ENCODE assay signal across 7 cellular contexts in the genomic region with DNA sequence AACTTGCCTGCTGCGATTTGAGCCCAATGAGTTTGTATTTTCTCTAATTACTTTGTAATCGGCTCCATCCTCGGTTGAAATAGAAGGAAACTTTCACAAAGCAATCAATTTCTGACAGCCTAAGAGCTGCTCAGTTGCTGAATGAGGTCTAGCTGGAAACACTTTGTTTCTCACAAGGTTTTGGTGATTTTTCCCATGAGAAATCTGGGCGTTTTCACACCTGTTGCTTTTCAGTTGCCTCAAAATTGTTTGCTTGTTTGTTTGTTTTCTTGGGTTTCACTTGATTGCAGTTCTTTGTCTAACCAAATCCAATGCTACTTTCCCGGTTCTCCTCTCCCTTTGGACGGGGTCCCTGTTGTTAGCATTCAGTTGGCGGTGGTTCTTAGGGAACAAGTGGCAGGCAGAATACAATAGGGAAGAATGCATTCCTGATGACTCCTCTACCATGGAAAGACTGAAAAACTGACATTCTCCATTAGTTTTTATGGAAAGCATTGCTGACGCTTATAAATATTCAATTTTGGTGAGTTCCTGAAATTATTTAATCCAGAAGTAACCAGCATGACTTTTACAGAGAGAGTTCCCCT.
DNase-seq lines count a peak whose midpoint lies in the region; ATAC-seq, FAIRE-seq and TF ChIP-seq lines count a peak whose summit lies in the region.

No MANE protein-coding gene starts in this region.

- peak overlapping the region; percentile 47 for H3K4me3 ChIP-seq in bronchial epithelial cell (ENCODE audit: low read depth, low read length)
- peak overlapping the region; percentile 59 to 68 (median 60) for H3K4me3 ChIP-seq in stomach

- TF ChIP-seq CTCF in bronchial epithelial cell (IDR thresholded peaks at IDR 0.05; ENCODE audit: insufficient read depth, low read length, severe bottlenecking) (no peak), stomach (IDR thresholded peaks at IDR 0.05) (no peak)

- 8 to 16% (median 10%) methylated on average over 8 of the region's 8 CpGs for WGBS in stomach, 5 donors

- no peaks in the 10 kb centered on the region for H3K36me3 ChIP-seq in bronchial epithelial cell (ENCODE audit: control insufficient read depth, insufficient read depth, low read length)
- no peaks in the 10 kb centered on the region for H3K36me3 ChIP-seq in stomach

- H3K9me3 ChIP-seq in stomach: no peaks in the 10 kb centered on the region

- TF ChIP-seq EP300 in stomach (IDR thresholded peaks at IDR 0.05): no peak

- DNase-seq in LHCN-M2 (ENCODE audit: low read depth) (peak; percentile 60), bronchial epithelial cell (ENCODE audit: low read depth) (no peak), kidney tubule cell (ENCODE audit: low spot score) (peak; percentile 57), stomach (no peak), SW480 (ENCODE audit: low spot score) (no peak), urothelium cell line (ENCODE audit: low spot score) (no peak)

- H3K27ac ChIP-seq in stomach: peak overlapping the region in 3 of 5 donors; percentile 55 to 85 (median 68)

- H3K4me1 ChIP-seq in stomach: peaks cover 12 to 50% (median 34%) of the 10 kb centered on the region in 4 donors

- FAIRE-seq in bronchial epithelial cell (lab: Jason Lieb, UNC): no peak
- FAIRE-seq in urothelium cell line (lab: Jason Lieb, UNC): no peak

- no peak for ATAC-seq in GM18909 (IDR thresholded peaks at IDR 0.05; ENCODE audit: poor library complexity, unreplicated experiment)

- H3K27me3 ChIP-seq in bronchial epithelial cell (ENCODE audit: control insufficient read depth, insufficient read depth, low read length) (no peaks in the 10 kb centered on the region), stomach (peaks cover 0 to 20% (median 0%) of the 10 kb centered on the region in 3 donors)

- no peak for TF ChIP-seq POLR2A in stomach (IDR thresholded peaks at IDR 0.05)

- intact Hi-C loops in stomach (cut with DNase I; ENCODE audit: low total_unique reads): no loop called here

Comparison
In these comparisons a context has a peak if more than half of its experiments do, and no peak if none do; other contexts are left out.
1. DNase-seq: peak in LHCN-M2 (single experiment) and kidney tubule cell (single experiment); none in bronchial epithelial cell (single experiment), stomach (single experiment), SW480 (single experiment) and urothelium cell line (single experiment).